In the genomic region with DNA sequence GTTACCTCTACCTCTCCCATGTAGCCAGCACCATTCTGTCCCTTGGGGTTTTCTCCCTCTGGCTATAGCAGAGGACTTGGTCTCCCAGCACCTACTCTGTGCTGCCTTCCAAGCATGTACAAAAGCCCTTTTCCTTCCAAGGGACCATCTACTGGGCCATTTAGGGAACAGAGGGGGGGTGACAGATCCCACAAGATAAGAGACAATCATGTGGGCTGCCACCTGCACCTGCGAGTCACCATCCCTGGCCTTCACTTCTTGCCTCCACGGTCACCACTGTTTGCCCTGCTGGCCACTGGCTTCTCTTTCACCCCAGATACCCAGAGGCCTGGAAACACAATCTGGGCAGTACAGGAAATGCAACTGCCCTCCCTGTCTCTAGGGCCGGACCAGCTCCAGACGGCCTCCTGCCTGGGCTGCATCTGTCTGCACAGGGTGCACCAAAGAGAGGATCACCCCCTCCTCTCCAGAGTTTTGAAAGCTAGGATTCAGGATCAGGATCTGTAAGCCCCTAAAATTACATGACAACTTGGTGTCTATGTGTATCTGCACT, we compare ENCODE assay signal across 26 cellular contexts.
"Had no signal": no experiment of that assay in that cellular context is flagged by ENCODE, and none has a peak within 500 bp of the region (broad histone marks: within the 10 kb centered on the region; RNA-seq: fewer than 3 reads in every experiment).

No MANE protein-coding gene starts in this region.

- H3K27me3 ChIP-seq: ascending aorta, body of pancreas had no signal

- H3K9me3 ChIP-seq: ascending aorta, body of pancreas had no signal

- H3K27ac ChIP-seq: ascending aorta, body of pancreas had no signal

- H3K4me3 ChIP-seq: ascending aorta, body of pancreas, K562 had no signal

- H3K36me3 ChIP-seq: ascending aorta had no signal

- ATAC-seq: activated CD8-positive, alpha-beta memory T cell treated with anti-CD3 and anti-CD28 coated beads, Interleukin-2, amount 10 ng/mL, durations not matched to agents 7 days and 5 days; activated naive CD4-positive, alpha-beta T cell treated with anti-CD3 and anti-CD28 coated beads, Interleukin-2, amount 50 U/mL, for 72 hours; activated naive CD8-positive, alpha-beta T cell treated with anti-CD3 and anti-CD28 coated beads, Interleukin-2, amount 50 U/mL, for 24 hours; body of pancreas; K562; T-helper 17 cell; WTC11 had no signal

- H3K4me1 ChIP-seq: ascending aorta, body of pancreas had no signal

- DNase-seq: activated CD4-positive, alpha-beta T cell treated with anti-CD3 and anti-CD28 coated beads for 48 hours; activated CD4-positive, alpha-beta T cell treated with anti-CD3 and anti-CD28 coated beads, Interleukin-2, amount 50 U/mL, for 4 hours; activated CD4-positive, CD25-positive, alpha-beta regulatory T cell treated with anti-CD3 and anti-CD28 coated beads, Interleukin-2, amount 50 U/mL, for 72 hours; activated CD8-positive, alpha-beta memory T cell treated with anti-CD3 and anti-CD28 coated beads, Interleukin-2, amount 10 ng/mL, durations not matched to agents 7 days and 5 days; activated effector memory CD4-positive, alpha-beta T cell treated with anti-CD3 and anti-CD28 coated beads, Interleukin-2, amount 50 U/mL, for 16 hours; activated naive CD4-positive, alpha-beta T cell treated with Interleukin-2 at 50 U/mL for 16 hours; activated naive CD8-positive, alpha-beta T cell treated with anti-CD3 and anti-CD28 coated beads, Interleukin-2, amount 50 U/mL, for 24 hours; activated T-cell treated with anti-CD3 and anti-CD28 coated beads, Interleukin-2, amount 50 U/mL, for 24 hours; amniotic stem cell; body of pancreas; Karpas-422; MM.1S; NCI-H1105; NCI-H1436; NCI-H187 treated with DMSO at 0.1 percent for 48 hours; NCI-H2081 treated with DMSO at 0.1 percent for 48 hours; NCI-H446 treated with DMSO at 0.1 percent for 48 hours; NCI-H524 treated with DMSO at 0.1 percent for 48 hours; NCI-H774; SIG-M5; T-helper 17 cell; T-helper 9 cell had no signal
